15 cellular contexts compared by ENCODE assay signal in the genomic region with DNA sequence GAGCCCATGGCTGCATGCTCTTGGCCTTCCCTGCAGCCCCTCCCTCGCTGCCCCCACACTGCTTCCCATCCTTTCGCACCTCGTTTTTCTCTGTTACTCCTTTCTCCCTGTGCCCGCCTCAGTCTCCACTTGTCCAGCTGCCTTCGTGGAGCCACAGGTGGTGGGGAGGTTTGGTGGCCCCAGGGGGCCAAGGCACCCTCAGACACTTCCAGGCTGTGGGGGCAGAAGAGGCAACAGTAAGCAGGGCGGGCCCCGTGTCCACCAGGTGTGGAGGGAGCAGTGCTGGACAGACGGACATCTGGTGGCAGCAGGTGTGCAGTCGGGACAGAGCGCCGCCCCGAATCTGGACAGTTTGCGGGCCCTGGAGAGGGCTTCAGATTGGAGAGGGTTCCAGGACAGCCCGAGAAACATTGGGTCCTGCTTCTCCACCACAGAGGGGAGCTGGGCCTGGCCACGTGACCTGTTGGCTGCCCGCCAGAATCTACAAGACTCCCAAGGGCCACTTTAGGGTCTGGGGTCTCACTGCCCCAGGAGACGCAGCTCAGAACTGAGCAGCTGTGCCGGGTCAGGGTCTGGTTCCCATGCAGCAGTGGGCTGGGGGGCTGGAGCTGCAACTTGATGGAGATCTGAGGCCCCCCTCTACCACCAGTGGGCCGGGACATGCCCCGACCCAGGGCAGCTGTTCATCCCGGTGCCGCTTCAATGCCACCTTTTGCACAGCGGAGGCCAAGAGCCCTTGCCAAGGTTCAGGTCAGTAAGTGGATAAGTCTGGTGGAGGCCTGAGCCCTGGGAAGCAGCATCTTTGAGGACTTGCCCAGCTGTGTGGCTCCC. TPM values are rescaled to one million over a fixed set of nuclear protein-coding genes. Genes with fewer than 3 reads are reported as not detected.
DNase-seq lines count a peak whose midpoint lies in the region; ATAC-seq and TF ChIP-seq lines count a peak whose summit lies in the region.
"Had no signal": no experiment of that assay in that cellular context is flagged by ENCODE, and none has a peak within 500 bp of the region (broad histone marks: within the 10 kb centered on the region; RNA-seq: fewer than 3 reads in every experiment).

No MANE protein-coding gene starts in this region.

- H3K9me3 ChIP-seq in BLaER1 treated with 17β-estradiol and CSF1 and Interleukin-3, amounts not matched to agents 10 nM and 100 nM (replicated peaks in 1 of 11) = no peaks in the 10 kb centered on the region
- H3K9me3 ChIP-seq in Panc1 (ENCODE audit: control insufficient read depth, insufficient read depth, low read depth, low read length) = no peaks in the 10 kb centered on the region
- no peaks in the 10 kb centered on the region for H3K9me3 ChIP-seq in fibroblast of lung (ENCODE audit: control insufficient read depth, insufficient read depth, low read depth, low read length)
- H3K9me3 ChIP-seq in smooth muscle cell (replicated peaks; ENCODE audit: low read depth) = no peaks in the 10 kb centered on the region

- CTCF ChIA-PET in Panc1 (lab: Charles Lee) = interaction anchor here (0.6 to 1.4 kb wide), 3 partner anchors 10 to 67 kb away, joined by 3 to 4 read pairs (median 3); no protein-coding TSS in a partner anchor

- WGBS in smooth muscle cell (ENCODE audit: low lambda C conversion rate) = 93% methylated on average over 23 of the region's 23 CpGs

- H3K4me2 ChIP-seq in BLaER1 treated with 17β-estradiol and CSF1 and Interleukin-3, amounts not matched to agents 10 nM and 100 nM = peak overlapping the region; percentile 51 to 99 (median 91)
- H3K4me2 ChIP-seq in fibroblast of lung (ENCODE audit: extremely low read depth, insufficient read depth, low read length) (peak overlapping the region; percentile 59), smooth muscle cell (peak overlapping the region; percentile 31)

- BruUV-seq in Panc1 (replicated peaks; lab: Mats Ljungman, UMichigan) = no TSS peak

- peaks cover 0 to 30% (median 0%) of the 10 kb centered on the region in 11 experiments; a peak in 5 of 22 replicates for H3K36me3 ChIP-seq in BLaER1 treated with 17β-estradiol and CSF1 and Interleukin-3, amounts not matched to agents 10 nM and 100 nM
- H3K36me3 ChIP-seq in Panc1 (ENCODE audit: control insufficient read depth, insufficient read depth, low read length) = no peaks in the 10 kb centered on the region
- H3K36me3 ChIP-seq in fibroblast of lung (ENCODE audit: control insufficient read depth, insufficient read depth, low read length) = no peaks in the 10 kb centered on the region
- H3K36me3 ChIP-seq in smooth muscle cell (ENCODE audit: low read depth) = no peaks in the 10 kb centered on the region

- DNase-seq in Panc1 (ENCODE audit: low read depth, low spot score) (no peak), fibroblast of lung (ENCODE audit: low read depth in 2 of 2) (no peak), smooth muscle cell (lab: John Stamatoyannopoulos, UW; ENCODE audit: unreplicated experiment) (no peak), glomerular visceral epithelial cell (ENCODE audit: extremely low spot score) (no peak), NCI-H748 (lab: John Stamatoyannopoulos, UW; ENCODE audit: unreplicated experiment) (no peak)
- DNase-seq: activated CD4-positive, alpha-beta T cell treated with anti-CD3 and anti-CD28 coated beads, Interleukin-2, amount 50 U/mL, for 48 hours; CD4-positive, alpha-beta memory T cell; hippocampal formation; Kasumi-1; NCI-H187 treated with DMSO at 0.1 percent for 48 hours; stimulated activated CD8-positive, alpha-beta memory T cell treated with anti-CD3 and anti-CD28 coated beads, Interleukin-4, amount 100 ng/mL, for 48 hours; T-helper 9 cell had no signal

- peaks cover 45 to 100% (median 99%) of the 10 kb centered on the region in 11 experiments; a peak in 20 of 22 replicates for H4K20me1 ChIP-seq in BLaER1 treated with 17β-estradiol and CSF1 and Interleukin-3, amounts not matched to agents 10 nM and 100 nM
- H4K20me1 ChIP-seq in fibroblast of lung (ENCODE audit: control insufficient read depth, extremely low read depth, insufficient read depth, low read length) (no peaks in the 10 kb centered on the region), smooth muscle cell (ENCODE audit: low read depth) (no peaks in the 10 kb centered on the region)

- TF ChIP-seq CTCF in Panc1 (IDR thresholded peaks at IDR 0.05) (no peak), fibroblast of lung (conservative IDR thresholded peaks at IDR 0.05 in 1 of 2, IDR thresholded peaks at IDR 0.05 in 1 of 2; ENCODE audit: low read depth in 1 of 2, low read length in 2 of 2) (no peak), smooth muscle cell (IDR thresholded peaks at IDR 0.05; ENCODE audit: borderline replicate concordance, insufficient read depth, poor library complexity, severe bottlenecking) (no peak)

- H3K4me1 ChIP-seq in BLaER1 treated with 17β-estradiol and CSF1 and Interleukin-3, amounts not matched to agents 10 nM and 100 nM = peaks cover 64 to 100% (median 100%) of the 10 kb centered on the region in 10 experiments
- H3K4me1 ChIP-seq in Panc1 (ENCODE audit: control insufficient read depth, insufficient read depth, low read length) (peaks cover 80% of the 10 kb centered on the region), fibroblast of lung (ENCODE audit: control insufficient read depth, extremely low read depth, insufficient read depth, low read length) (peaks cover 54% of the 10 kb centered on the region), smooth muscle cell (ENCODE audit: low read depth) (peaks cover 26% of the 10 kb centered on the region)

- in situ Hi-C loops in Panc1 (cut with HindIII; ENCODE audit: low pct_unique_long_range_greater_than_20kb, low sequenced_read_pairs) = no loop called here

- POLR2A ChIA-PET in Panc1 (lab: Charles Lee) = no interaction called here

- H3K9ac ChIP-seq in BLaER1 treated with 17β-estradiol and CSF1 and Interleukin-3, amounts not matched to agents 10 nM and 100 nM = peak overlapping the region in 2 of 11 experiments; percentile 13; a peak in 2 of 22 replicates
- H3K9ac ChIP-seq in fibroblast of lung (ENCODE audit: insufficient read depth, low read length) (peak overlapping the region; percentile 61), smooth muscle cell (ENCODE audit: low read depth) (no peak overlapping the region)

- intact Hi-C loops in Panc1 (cut with micrococcal nuclease; ENCODE audit: unreplicated experiment) = no loop called here

- H3K4me3 ChIP-seq in BLaER1 treated with 17β-estradiol and CSF1 and Interleukin-3, amounts not matched to agents 10 nM and 100 nM = no peak overlapping the region
- H3K4me3 ChIP-seq in Panc1 (ENCODE audit: low read depth in 2 of 2, low read length in 2 of 2) = no peak overlapping the region
- no peak overlapping the region for H3K4me3 ChIP-seq in fibroblast of lung (replicated peaks in 1 of 4; ENCODE audit: control extremely low read depth in 1 of 4, insufficient read depth in 1 of 4, low read depth in 3 of 4, low read length in 4 of 4)
- no peak overlapping the region for H3K4me3 ChIP-seq in smooth muscle cell

- no peak overlapping the region for H3K27ac ChIP-seq in BLaER1 treated with 17β-estradiol and CSF1 and Interleukin-3, amounts not matched to agents 10 nM and 100 nM
- peak overlapping the region; percentile 87 for H3K27ac ChIP-seq in Panc1 (ENCODE audit: low read length)
- H3K27ac ChIP-seq in fibroblast of lung (ENCODE audit: insufficient read depth, low read length) = peak overlapping the region; percentile 91
- H3K27ac ChIP-seq in smooth muscle cell (ENCODE audit: low read depth) = peak overlapping the region; percentile 52

- ATAC-seq in Panc1 = no peak
- ATAC-seq in HG02885 (IDR thresholded peaks at IDR 0.05; ENCODE audit: poor library complexity, unreplicated experiment) = no peak
- ATAC-seq: activated T-helper 17 cell treated with anti-CD3 and anti-CD28 coated beads, Interleukin-2, amount 50 U/mL, for 72 hours had no signal

- H2AFZ ChIP-seq in fibroblast of lung (ENCODE audit: low read length) (no peak overlapping the region), smooth muscle cell (ENCODE audit: low read depth) (no peak overlapping the region)

- H3F3A ChIP-seq in smooth muscle cell (ENCODE audit: low read depth) = peaks cover 30% of the 10 kb centered on the region

- H3K79me2 ChIP-seq in fibroblast of lung (ENCODE audit: control insufficient read depth, insufficient read depth, low read length) (peaks cover 2% of the 10 kb centered on the region), smooth muscle cell (ENCODE audit: low read depth) (peaks cover 10% of the 10 kb centered on the region)

- peaks cover 0 to 16% (median 0%) of the 10 kb centered on the region in 11 experiments; a peak in 4 of 22 replicates for H3K27me3 ChIP-seq in BLaER1 treated with 17β-estradiol and CSF1 and Interleukin-3, amounts not matched to agents 10 nM and 100 nM
- no peaks in the 10 kb centered on the region for H3K27me3 ChIP-seq in Panc1 (ENCODE audit: control insufficient read depth, insufficient read depth, low read length)
- H3K27me3 ChIP-seq in fibroblast of lung (ENCODE audit: control insufficient read depth, insufficient read depth, low read length) = no peaks in the 10 kb centered on the region
- H3K27me3 ChIP-seq in smooth muscle cell (ENCODE audit: low read depth) = no peaks in the 10 kb centered on the region

RNA-seq across cellular contexts. Expression of a gene that starts 22.8 kb away (rescaled TPM):
- total RNA-seq in Panc1 (2021; ENCODE audit: unreplicated experiment) (77.4 TPM), fibroblast of lung (3.9 and 7.3 TPM in 2 replicates), smooth muscle cell (4.6 and 5.4 TPM in 2 replicates)
- 129 TPM for polyA plus RNA-seq in Panc1 (2012; ENCODE audit: insufficient read length)
- polyA plus RNA-seq in fibroblast of lung (1.5 and 1.8 TPM in 2 replicates), smooth muscle cell (3.2 and 3.9 TPM in 2 replicates)
- polyA plus RNA-seq in fibroblast of lung (2012) = 6.8 and 7.2 TPM in 2 replicates
- 6.3 and 8.6 TPM in 2 replicates for polyA minus RNA-seq in fibroblast of lung (ENCODE audit: low replicate concordance)
- total RNA-seq: CD4-positive, alpha-beta memory T cell had no signal
- polyA plus RNA-seq: CD4-positive, alpha-beta memory T cell had no signal

Comparison
In these comparisons a context has a peak if more than half of its experiments do, and no peak if none do; other contexts are left out.
1. H3K27ac ChIP-seq: peak in Panc1 (single experiment), fibroblast of lung (single experiment) and smooth muscle cell (single experiment); none in BLaER1 treated with 17β-estradiol and CSF1 and Interleukin-3, amounts not matched to agents 10 nM and 100 nM (0 of 11).
2. H3K4me2 ChIP-seq: peak in every context shown above with its lines; median percentile 91 in BLaER1 treated with 17β-estradiol and CSF1 and Interleukin-3, amounts not matched to agents 10 nM and 100 nM; 59 in fibroblast of lung; 31 in smooth muscle cell.